Comparison of ENCODE assay signal across 8 cellular contexts in the genomic region with DNA sequence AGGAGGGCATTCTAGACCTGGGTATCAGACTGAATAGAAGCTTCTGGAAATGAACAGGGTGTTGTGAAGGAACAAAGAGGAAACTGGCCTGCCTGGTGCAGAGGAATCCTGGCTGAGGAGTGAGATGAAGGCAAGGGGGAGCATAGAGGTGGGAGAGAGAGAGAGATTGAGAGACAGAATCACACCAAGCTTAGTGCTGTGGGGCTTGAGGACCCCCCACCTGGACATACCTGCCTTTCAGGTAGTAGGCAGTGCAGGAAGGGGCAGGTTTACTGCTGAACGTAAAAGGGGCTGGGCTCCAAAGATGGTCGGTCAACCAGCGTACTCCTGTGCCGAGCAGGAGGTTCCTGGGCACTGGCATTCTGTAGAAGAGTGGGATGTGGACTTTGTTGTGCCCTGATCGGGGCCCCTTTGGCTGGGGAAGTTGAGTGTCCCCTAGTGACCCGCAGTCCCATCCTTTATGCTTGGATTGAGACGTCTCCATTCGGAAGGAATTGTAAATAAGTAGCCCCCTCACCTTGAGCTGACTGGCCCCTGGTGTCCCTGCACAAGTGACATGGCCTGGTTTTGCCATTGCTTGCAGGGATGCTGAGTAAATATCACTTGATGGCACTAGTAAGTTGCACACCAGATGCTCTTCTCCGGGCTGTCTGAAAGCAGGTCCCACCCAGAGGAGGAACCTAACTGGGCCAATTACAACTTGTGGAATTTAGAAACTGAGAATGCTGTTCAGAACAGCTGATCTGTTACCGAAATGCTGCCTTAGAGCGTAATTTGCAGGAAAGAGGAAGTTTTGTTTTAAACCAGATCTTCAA. TPM values are rescaled to one million over a fixed set of nuclear protein-coding genes. Genes with fewer than 3 reads are reported as not detected.
A peak's percentile ranks its signal among the peaks of the same experiment; 100 is the strongest.
DNase-seq lines count a peak whose midpoint lies in the region; ATAC-seq and TF ChIP-seq lines count a peak whose summit lies in the region.

No MANE protein-coding gene starts in this region.

- peak overlapping the region; percentile 95 for H3K4me3 ChIP-seq in BLaER1
- peak overlapping the region; percentile 87 for H3K4me3 ChIP-seq in HUES48 (ENCODE audit: low read depth, low read length)
- peak overlapping the region; percentile 87 for H3K4me3 ChIP-seq in WI38 (ENCODE audit: low read depth, low read length)
- peak overlapping the region; percentile 54 to 82 (median 68) for H3K4me3 ChIP-seq in right lobe of liver

- TF ChIP-seq CTCF in WI38 (IDR thresholded peaks at IDR 0.05; ENCODE audit: low read depth, low read length) (no peak), right lobe of liver (IDR thresholded peaks at IDR 0.05) (no peak)

- H3K4me1 ChIP-seq in BLaER1 (peaks cover 55% of the 10 kb centered on the region), HUES48 (ENCODE audit: control insufficient read depth, insufficient read depth, low read length) (peaks cover 15% of the 10 kb centered on the region), right lobe of liver (peaks cover 0 to 16% (median 3%) of the 10 kb centered on the region in 4 donors)

- H3K27ac ChIP-seq in BLaER1, result no peak overlapping the region
- no peak overlapping the region for H3K27ac ChIP-seq in HUES48 (ENCODE audit: low read depth, low read length)
- H3K27ac ChIP-seq in right lobe of liver, result peak overlapping the region in 2 of 3 donors; percentile 35 to 59

- peak; percentile 21 for TF ChIP-seq POLR2A in right lobe of liver (IDR thresholded peaks at IDR 0.05)

- peak overlapping the region; percentile 99 for H3K4me2 ChIP-seq in BLaER1

- peak; percentile 32 for ATAC-seq in GM19324 (IDR thresholded peaks at IDR 0.05; ENCODE audit: low FRiP score, unreplicated experiment)
- peak in 3 of 4 donors; percentile 35 to 52 (median 41) for ATAC-seq in right lobe of liver

- 29% methylated on average over 5 of the region's 11 CpGs for whole genome bisulfite sequencing in right lobe of liver (ENCODE audit: insufficient coverage, low coverage, low lambda C conversion rate, missing lambda C conversion rate)

- intact Hi-C loops in right lobe of liver (cut with DNase I), result no loop called here

- DNase-seq in dermis microvascular lymphatic vessel endothelial cell (ENCODE audit: low read depth in 2 of 2), result peak; percentile 27 to 36
- no peak for DNase-seq in right lobe of liver
- peak; percentile 22 for DNase-seq in stimulated activated CD8-positive, alpha-beta memory T cell treated with anti-CD3 and anti-CD28 coated beads, Interleukin-4, amount 100 ng/mL, for 24 hours (ENCODE audit: low read depth)
- DNase-seq in NCI-H345 treated with DMSO at 0.1 percent for 48 hours (lab: John Stamatoyannopoulos, UW; ENCODE audit: unreplicated experiment), result no peak

- H3K9ac ChIP-seq in BLaER1, result peak overlapping the region; percentile 89
- H3K9ac ChIP-seq in HUES48 (ENCODE audit: low read depth, low read length), result no peak overlapping the region

- H3K27me3 ChIP-seq in BLaER1 (no peaks in the 10 kb centered on the region), HUES48 (ENCODE audit: control insufficient read depth, insufficient read depth, low read length) (no peaks in the 10 kb centered on the region), right lobe of liver (no peaks in the 10 kb centered on the region)

- H3K36me3 ChIP-seq in BLaER1, result no peaks in the 10 kb centered on the region
- H3K36me3 ChIP-seq in HUES48 (ENCODE audit: control insufficient read depth, insufficient read depth, low read length), result 0 out of 2 replicates have a peak, but pooled peaks cover 3% of the 10 kb centered on the region
- H3K36me3 ChIP-seq in right lobe of liver, result peaks cover 0 to 2% (median 0%) of the 10 kb centered on the region in 4 donors

- H4K20me1 ChIP-seq in BLaER1, result peaks cover 60% of the 10 kb centered on the region

- H3K9me3 ChIP-seq in BLaER1 (0 out of 2 replicates have a peak, but pooled peaks cover 3% of the 10 kb centered on the region), HUES48 (ENCODE audit: control insufficient read depth, insufficient read depth, low read length) (no peaks in the 10 kb centered on the region), right lobe of liver (no peaks in the 10 kb centered on the region)

RNA-seq across cellular contexts. Expression of gene UBE2F, which starts 1.4 kb away (rescaled TPM):
- 31.1 and 31.4 TPM in 2 replicates for total RNA-seq in dermis microvascular lymphatic vessel endothelial cell
- 10 to 100 TPM; 23.3 to 44.9 (median 28.3) TPM for total RNA-seq in right lobe of liver

Comparison
In these comparisons a context has a peak if more than half of its experiments do, and no peak if none do; other contexts are left out.
1. H3K27ac ChIP-seq: peak in right lobe of liver (2 of 3); none in BLaER1 (single experiment) and HUES48 (single experiment).
2. DNase-seq: peak in dermis microvascular lymphatic vessel endothelial cell (2 of 2) and stimulated activated CD8-positive, alpha-beta memory T cell treated with anti-CD3 and anti-CD28 coated beads, Interleukin-4, amount 100 ng/mL, for 24 hours (single experiment); none in right lobe of liver (0 of 3) and NCI-H345 treated with DMSO at 0.1 percent for 48 hours (single experiment).
3. Peak in every context shown above with its lines, with median percentiles within 50 percentile points of each other: H3K4me3 ChIP-seq.